In the genomic region with DNA sequence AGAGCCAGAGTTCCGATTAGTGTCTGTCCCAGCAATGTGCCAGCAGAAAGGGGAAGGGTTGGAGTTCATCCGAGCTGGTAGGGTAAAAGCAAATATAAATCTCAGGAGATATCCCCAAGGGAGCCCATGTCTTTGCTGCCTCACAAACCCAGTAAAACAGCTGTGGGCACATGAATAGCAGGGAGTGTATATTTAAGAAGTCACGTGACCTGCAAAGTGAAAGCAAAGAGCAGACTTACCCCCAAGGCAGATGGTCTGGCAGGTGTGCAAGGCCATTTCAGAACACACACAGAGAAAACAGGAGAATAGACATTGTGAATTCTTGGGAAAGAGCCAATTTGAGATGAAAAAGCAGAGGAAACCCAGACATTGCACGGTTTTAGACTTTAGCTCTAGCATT, we compare ENCODE assay signal across 8 cellular contexts.
DNase-seq lines count a peak whose midpoint lies in the region; ATAC-seq, FAIRE-seq and TF ChIP-seq lines count a peak whose summit lies in the region.
"Not testable (repeated sequence)": the region's sequence is repeated elsewhere in the genome, so short reads cannot be mapped to it uniquely, and the experiment has no call there.

No MANE protein-coding gene starts in this region.

- H3K9me3 ChIP-seq in BLaER1; MM.1S (replicated peaks; ENCODE audit: insufficient read depth, low read length); OCI-LY1 (ENCODE audit: low read length): not testable (repeated sequence)

- 0 out of 2 replicates have a peak overlapping the region, but pooled peaks have one; percentile 23 for H2AFZ ChIP-seq in MM.1S (ENCODE audit: low read length)
- H2AFZ ChIP-seq in OCI-LY1 (ENCODE audit: low read length): not testable (repeated sequence)

- not testable (repeated sequence) for H3K27ac ChIP-seq in BLaER1; MM.1S (ENCODE audit: low read length)
- H3K27ac ChIP-seq in OCI-LY1 (ENCODE audit: low read depth, low read length, poor library complexity, severe bottlenecking): peak overlapping the region; percentile 79

- H4K20me1 ChIP-seq in BLaER1; MM.1S (ENCODE audit: insufficient read depth, low read length); OCI-LY1 (ENCODE audit: insufficient read depth, low read length): not testable (repeated sequence)

- H3K79me2 ChIP-seq in MM.1S (ENCODE audit: low read length); OCI-LY1 (ENCODE audit: insufficient read depth, low read length): not testable (repeated sequence)

- H3K36me3 ChIP-seq in BLaER1; MM.1S (replicated peaks; ENCODE audit: insufficient read depth, low read length); OCI-LY1 (ENCODE audit: insufficient read depth, low read length); bronchial epithelial cell (ENCODE audit: control insufficient read depth, insufficient read depth, low read length): not testable (repeated sequence)

- DNase-seq in GM12892 (ENCODE audit: insufficient read length); H54 (ENCODE audit: insufficient read length, low spot score); MM.1S; bronchial epithelial cell (ENCODE audit: low read depth); sciatic nerve (ENCODE audit: low spot score); urothelium cell line (ENCODE audit: low spot score): not testable (repeated sequence)

- H3F3A ChIP-seq in MM.1S (ENCODE audit: insufficient read depth, low read length); OCI-LY1 (ENCODE audit: insufficient read depth, low read length): not testable (repeated sequence)

- ATAC-seq in sciatic nerve: peak; percentile 41

- H3K27me3 ChIP-seq in BLaER1; MM.1S (replicated peaks; ENCODE audit: insufficient read depth, low read length); OCI-LY1 (ENCODE audit: insufficient read depth, low read length); bronchial epithelial cell (ENCODE audit: control insufficient read depth, insufficient read depth, low read length): not testable (repeated sequence)

- intact Hi-C loops in sciatic nerve (cut with DNase I): not testable (repeated sequence)

- not testable (repeated sequence) for TF ChIP-seq CTCF in MM.1S (IDR thresholded peaks at IDR 0.05; ENCODE audit: low read length); OCI-LY1 (IDR thresholded peaks at IDR 0.05; ENCODE audit: low read length); bronchial epithelial cell (IDR thresholded peaks at IDR 0.05; ENCODE audit: insufficient read depth, low read length, severe bottlenecking)

- H3K4me1 ChIP-seq in BLaER1; MM.1S (ENCODE audit: low read length); OCI-LY1 (ENCODE audit: insufficient read depth, low read length, severe bottlenecking): not testable (repeated sequence)

- FAIRE-seq in GM12892 (lab: Jason Lieb, UNC) (peak; percentile 5), H54 (lab: Jason Lieb, UNC) (peak; percentile 93), bronchial epithelial cell (lab: Jason Lieb, UNC) (peak; percentile 97), urothelium cell line (lab: Jason Lieb, UNC) (peak; percentile 17)

- H3K4me3 ChIP-seq in BLaER1; MM.1S (ENCODE audit: low read length); OCI-LY1 (ENCODE audit: low read depth, low read length, poor library complexity, severe bottlenecking); bronchial epithelial cell (ENCODE audit: low read depth, low read length): not testable (repeated sequence)

- not testable (repeated sequence) for H3K9ac ChIP-seq in BLaER1; MM.1S (ENCODE audit: low read length); OCI-LY1 (ENCODE audit: low read length)

- not testable (repeated sequence) for H3K9me2 ChIP-seq in MM.1S (replicated peaks; ENCODE audit: insufficient read depth, low read length); OCI-LY1 (ENCODE audit: low read depth, low read length)

- TF ChIP-seq POLR2A in GM12892 (IDR thresholded peaks at IDR 0.05; ENCODE audit: low read depth, low read length); H54 (IDR thresholded peaks at IDR 0.05; ENCODE audit: low read depth, low read length): not testable (repeated sequence)

- 0 out of 2 replicates have a peak overlapping the region, but pooled peaks have one; percentile 14 for H3K4me2 ChIP-seq in BLaER1
- H3K4me2 ChIP-seq in MM.1S (ENCODE audit: low read depth, low read length); OCI-LY1 (ENCODE audit: low read length): not testable (repeated sequence)
